1 cellular context compared by ENCODE assay signal in the genomic region with DNA sequence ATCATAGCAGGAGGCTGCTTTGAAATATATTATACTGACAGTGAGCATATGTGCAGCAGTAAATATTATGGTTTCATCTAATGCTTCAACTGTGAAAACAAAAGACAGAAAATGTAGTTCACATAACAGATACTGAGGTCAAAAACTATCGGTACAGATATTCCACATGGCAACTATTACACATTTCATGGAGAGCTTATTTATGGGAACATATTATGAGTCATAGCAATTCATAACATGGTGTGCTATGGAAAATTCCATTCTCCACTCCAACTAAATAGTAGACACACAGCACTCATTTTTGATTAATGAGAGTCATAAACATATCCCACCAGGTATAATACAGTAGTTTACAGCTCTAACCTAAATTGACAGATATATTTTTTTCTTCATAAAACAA.
TF ChIP-seq lines count a peak whose summit lies in the region.

No MANE protein-coding gene starts in this region.

TF ChIP-seq in HCT116, 20 proteins besides CTCF, POLR2A, EP300 and RAD21 (continued from another document):
- no peak for TF ChIP-seq EZH2phosphoT487 (IDR thresholded peaks at IDR 0.05; ENCODE audit: borderline replicate concordance)
- no peak for TF ChIP-seq ELF1 (IDR thresholded peaks at IDR 0.05; ENCODE audit: borderline replicate concordance, low read depth)
- TF ChIP-seq CEBPB (IDR thresholded peaks at IDR 0.05; ENCODE audit: low read depth), result no peak
- TF ChIP-seq, protein P1, sequence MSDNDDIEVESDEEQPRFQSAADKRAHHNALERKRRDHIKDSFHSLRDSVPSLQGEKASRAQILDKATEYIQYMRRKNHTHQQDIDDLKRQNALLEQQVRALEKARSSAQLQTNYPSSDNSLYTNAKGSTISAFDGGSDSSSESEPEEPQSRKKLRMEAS (IDR thresholded peaks at IDR 0.05), result no peak
- no peak for TF ChIP-seq YY1 (IDR thresholded peaks at IDR 0.05; ENCODE audit: extremely low read depth, insufficient replicate concordance, low read depth, low read length)
- TF ChIP-seq SP1 (IDR thresholded peaks at IDR 0.05; ENCODE audit: low read depth), result peak; percentile 31; the same call in 1 of the 2 replicates
- no peak for TF ChIP-seq ATF3 (IDR thresholded peaks at IDR 0.05)
- no peak for TF ChIP-seq ZNF274 (IDR thresholded peaks at IDR 0.05; ENCODE audit: low read depth, low read length)
